1 cellular context compared by ENCODE assay signal in the genomic region with DNA sequence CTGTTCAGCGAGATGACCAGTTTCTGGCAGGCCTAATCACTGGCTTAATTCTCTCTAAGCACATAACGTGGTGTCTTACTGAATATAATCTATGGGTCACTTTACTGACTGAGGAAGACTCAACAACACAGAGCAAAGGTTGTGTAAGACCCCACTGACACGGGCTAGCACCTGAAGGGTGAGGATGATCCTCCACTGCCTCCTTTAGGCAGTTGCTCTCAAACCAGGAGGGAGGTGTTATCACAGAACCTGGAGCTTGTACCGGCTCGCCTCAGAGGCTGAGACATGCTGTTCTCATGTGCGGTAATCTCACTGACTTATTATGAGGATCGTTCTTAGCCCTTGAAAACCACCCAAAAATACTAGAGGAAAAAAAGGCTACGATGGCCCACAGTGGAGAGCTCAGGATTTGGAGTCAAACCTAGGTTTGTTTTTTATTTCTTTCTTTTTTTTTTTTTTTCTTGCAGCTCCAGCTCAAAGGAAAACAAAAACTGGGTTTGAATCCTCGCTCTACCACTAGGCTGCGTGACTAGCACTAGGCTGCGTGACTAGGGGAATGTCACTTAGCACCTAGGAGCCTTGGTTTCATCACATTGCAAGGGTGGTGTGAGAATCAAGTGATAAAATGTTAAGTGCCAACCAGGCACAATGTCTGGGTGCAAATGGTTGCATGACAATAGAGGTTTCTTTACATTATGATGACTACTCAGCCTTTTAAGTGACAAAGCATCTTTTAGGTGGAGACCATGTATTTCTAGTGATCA.
TF ChIP-seq lines count a peak whose summit lies in the region.

No MANE protein-coding gene starts in this region.

TF ChIP-seq in K562, 482 proteins besides CTCF, POLR2A, EP300 and RAD21:
- TF ChIP-seq, protein P1, sequence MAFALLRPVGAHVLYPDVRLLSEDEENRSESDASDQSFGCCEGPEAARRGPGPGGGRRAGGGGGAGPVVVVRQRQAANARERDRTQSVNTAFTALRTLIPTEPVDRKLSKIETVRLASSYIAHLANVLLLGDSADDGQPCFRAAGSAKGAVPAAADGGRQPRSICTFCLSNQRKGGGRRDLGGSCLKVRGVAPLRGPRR (CRISPR knock-in tag; IDR thresholded peaks at IDR 0.05) = no peak
- TF ChIP-seq MAZ (CRISPR knock-in tag; conservative IDR thresholded peaks at IDR 0.05 in 1 of 2, IDR thresholded peaks at IDR 0.05 in 1 of 2) = no peak
- TF ChIP-seq CTBP1 (IDR thresholded peaks at IDR 0.05; ENCODE audit: borderline replicate concordance) = no peak
- TF ChIP-seq ETV1 (tag; conservative IDR thresholded peaks at IDR 0.05; ENCODE audit: low read depth) = no peak
